In genomic region chr2:32532961-32533360, GRCh38 we compare ENCODE assay signal across 23 cellular contexts.
DNase-seq lines count a peak whose midpoint lies in the region; ATAC-seq, FAIRE-seq and TF ChIP-seq lines count a peak whose summit lies in the region.
"Had no signal": no experiment of that assay in that cellular context is flagged by ENCODE, and none has a peak within 500 bp of the region (broad histone marks: within the 10 kb centered on the region; RNA-seq: fewer than 3 reads in every experiment).

No MANE protein-coding gene starts in this region.

- H3K4me1 Mint-ChIP-seq in activated T-cell treated with anti-CD3 and anti-CD28 coated beads, Interleukin-2, amount 50 U/mL, for 72 hours (ENCODE audit: low read depth) = no peaks in the 10 kb centered on the region
- no peaks in the 10 kb centered on the region for H3K4me1 Mint-ChIP-seq in activated T-cell treated with anti-CD3 and anti-CD28 coated beads, Interleukin-2, amount 50 U/mL, for 4 hours (ENCODE audit: low read depth)

- H3K27ac ChIP-seq in A549 = no peak overlapping the region
- H3K27ac ChIP-seq: GM23248 had no signal

- no peak for TF ChIP-seq POLR2A in A549 (IDR thresholded peaks at IDR 0.05; ENCODE audit: low read length)

- no peak for DNase-seq in activated T-cell treated with anti-CD3 and anti-CD28 coated beads, Interleukin-2, amount 50 U/mL, for 72 hours
- no peak for DNase-seq in activated T-cell treated with anti-CD3 and anti-CD28 coated beads, Interleukin-2, amount 50 U/mL, for 4 hours
- DNase-seq in A549 (ENCODE audit: low read depth in 1 of 2, low spot score in 1 of 2) (no peak), RPMI8226 (peak; percentile 65), cerebellar nuclear complex (lab: John Stamatoyannopoulos, UW) (no peak)
- no peak for DNase-seq in effector CD8-positive, alpha-beta T cell (lab: John Stamatoyannopoulos, UW)
- DNase-seq: 8988T; BE2C; C1 segment of cervical spinal cord; CD4-positive, CD25-positive, alpha-beta regulatory T cell; CD8-positive, alpha-beta memory T cell; COR-L47; DMS 273 treated with DMSO at 0.1 percent for 48 hours; DMS53; DND-41; EL; GM23248; HFFc6 had no signal

- ATAC-seq in activated T-cell treated with anti-CD3 and anti-CD28 coated beads, Interleukin-2, amount 50 U/mL, for 72 hours (replicated peaks in 1 of 2) = no peak
- ATAC-seq in activated T-cell treated with anti-CD3 and anti-CD28 coated beads, Interleukin-2, amount 50 U/mL, for 4 hours = no peak
- ATAC-seq in A549 = no peak
- ATAC-seq in esophagus mucosa = peak; percentile 49
- ATAC-seq in HG03432 (IDR thresholded peaks at IDR 0.05; ENCODE audit: unreplicated experiment) = no peak
- ATAC-seq: GM12878, HCT116 had no signal

- no peak overlapping the region for H3K4me2 ChIP-seq in A549

- no peak for TF ChIP-seq CTCF in A549 (IDR thresholded peaks at IDR 0.05)

- no peaks in the 10 kb centered on the region for H3K4me1 ChIP-seq in A549

- CTCF ChIA-PET in A549 (lab: Yijun Ruan, JAX) = interaction anchor here (0.6 to 1.0 kb wide), 2 partner anchors 10 to 15 kb away, joined by 3 to 4 read pairs; no protein-coding TSS in a partner anchor

- 98% methylated on average over 1 of the region's 1 CpG for WGBS in A549 (ENCODE audit: missing lambda C conversion rate)

- no peak overlapping the region for H3K4me3 ChIP-seq in A549
- H3K4me3 ChIP-seq: GM12878, GM23248 had no signal

- FAIRE-seq in A549 (lab: Jason Lieb, UNC) = no peak
- FAIRE-seq: GM12878, GM19239 had no signal

- no peak for TF ChIP-seq EP300 in A549 (IDR thresholded peaks at IDR 0.05)

- no peaks in the 10 kb centered on the region for H3K27me3 Mint-ChIP-seq in activated T-cell treated with anti-CD3 and anti-CD28 coated beads, Interleukin-2, amount 50 U/mL, for 72 hours (ENCODE audit: low read depth)
- no peaks in the 10 kb centered on the region for H3K27me3 Mint-ChIP-seq in activated T-cell treated with anti-CD3 and anti-CD28 coated beads, Interleukin-2, amount 50 U/mL, for 4 hours (ENCODE audit: low read depth)
- H3K27me3 Mint-ChIP-seq: CD4-positive, CD25-positive, alpha-beta regulatory T cell; CD8-positive, alpha-beta memory T cell had no signal

- POLR2A ChIA-PET in A549 (lab: Yijun Ruan, JAX) = no interaction called here

- TF ChIP-seq RAD21 in A549 (conservative IDR thresholded peaks at IDR 0.05 in 1 of 2, IDR thresholded peaks at IDR 0.05 in 1 of 2) = no peak

- peak overlapping the region; percentile 52 for H3K27ac Mint-ChIP-seq in activated T-cell treated with anti-CD3 and anti-CD28 coated beads, Interleukin-2, amount 50 U/mL, for 72 hours
- H3K27ac Mint-ChIP-seq: HFFc6 had no signal

- no peaks in the 10 kb centered on the region for H3K9me3 ChIP-seq in A549
- H3K9me3 ChIP-seq: BE2C had no signal

- no peak overlapping the region for H3K4me3 Mint-ChIP-seq in activated T-cell treated with anti-CD3 and anti-CD28 coated beads, Interleukin-2, amount 50 U/mL, for 72 hours
- no peak overlapping the region for H3K4me3 Mint-ChIP-seq in activated T-cell treated with anti-CD3 and anti-CD28 coated beads, Interleukin-2, amount 50 U/mL, for 4 hours
- H3K4me3 Mint-ChIP-seq: CD4-positive, CD25-positive, alpha-beta regulatory T cell; CD8-positive, alpha-beta memory T cell; HFFc6 had no signal

- no peaks in the 10 kb centered on the region for H3K9me3 Mint-ChIP-seq in activated T-cell treated with anti-CD3 and anti-CD28 coated beads, Interleukin-2, amount 50 U/mL, for 72 hours
- H3K9me3 Mint-ChIP-seq in activated T-cell treated with anti-CD3 and anti-CD28 coated beads, Interleukin-2, amount 50 U/mL, for 4 hours = no peaks in the 10 kb centered on the region
- H3K9me3 Mint-ChIP-seq: CD8-positive, alpha-beta memory T cell; HFFc6 had no signal

- peaks cover 15 to 42% of the 10 kb centered on the region in 2 donors for H3K36me3 Mint-ChIP-seq in activated T-cell treated with anti-CD3 and anti-CD28 coated beads, Interleukin-2, amount 50 U/mL, for 72 hours (ENCODE audit: insufficient read depth in 2 of 2)
- peaks cover 64% of the 10 kb centered on the region for H3K36me3 Mint-ChIP-seq in activated T-cell treated with anti-CD3 and anti-CD28 coated beads, Interleukin-2, amount 50 U/mL, for 4 hours (ENCODE audit: insufficient read depth)

TF ChIP-seq in A549, 52 proteins besides CTCF, POLR2A, EP300 and RAD21:
- TF ChIP-seq MAFK (IDR thresholded peaks at IDR 0.05; ENCODE audit: partially characterized antibody) = peak; percentile 89
- no peak for TF ChIP-seq HOXB5 (CRISPR knock-in tag; IDR thresholded peaks at IDR 0.05)
- TF ChIP-seq SMC3 (IDR thresholded peaks at IDR 0.05) = no peak
- no peak for TF ChIP-seq EHMT2 (IDR thresholded peaks at IDR 0.05; ENCODE audit: low read depth)
- no peak for TF ChIP-seq MAX (IDR thresholded peaks at IDR 0.05)
- TF ChIP-seq NR3C1 (IDR thresholded peaks at IDR 0.05) = no peak
- TF ChIP-seq HEYL (CRISPR knock-in tag; IDR thresholded peaks at IDR 0.05) = no peak
